12 cellular contexts compared by ENCODE assay signal in genomic region chr17:38725066-38725465, GRCh38. TPM values are rescaled to one million over a fixed set of nuclear protein-coding genes. Genes with fewer than 3 reads are reported as not detected.
DNase-seq lines count a peak whose midpoint lies in the region; ATAC-seq and TF ChIP-seq lines count a peak whose summit lies in the region.
"Had no signal": no experiment of that assay in that cellular context is flagged by ENCODE, and none has a peak within 500 bp of the region (broad histone marks: within the 10 kb centered on the region; RNA-seq: fewer than 3 reads in every experiment).

No MANE protein-coding gene starts in this region.

- H3K27me3 Mint-ChIP-seq in CD4-positive, alpha-beta T cell, result no peaks in the 10 kb centered on the region
- H3K27me3 Mint-ChIP-seq in natural killer cell (ENCODE audit: low read depth in 2 of 2), result no peaks in the 10 kb centered on the region

- H3K27me3 ChIP-seq in CD4-positive, alpha-beta T cell (ENCODE audit: control insufficient read depth, insufficient read depth, low read length), result no peaks in the 10 kb centered on the region
- H3K27me3 ChIP-seq: hepatocyte had no signal

- H3K9me3 Mint-ChIP-seq in CD4-positive, alpha-beta T cell, result no peaks in the 10 kb centered on the region
- H3K9me3 Mint-ChIP-seq in natural killer cell, result no peaks in the 10 kb centered on the region
- H3K9me3 Mint-ChIP-seq: nephron had no signal

- no peak for DNase-seq in CD4-positive, alpha-beta T cell
- DNase-seq in G401 (ENCODE audit: low spot score), result peak; percentile 67
- no peak for DNase-seq in natural killer cell
- DNase-seq in NCI-H128 (lab: John Stamatoyannopoulos, UW; ENCODE audit: unreplicated experiment), result no peak
- no peak for DNase-seq in dedifferentiated amniotic fluid mesenchymal stem cell (ENCODE audit: extremely low spot score)
- DNase-seq: Kasumi-1; stimulated activated CD4-positive, alpha-beta T cell treated with anti-CD3 and anti-CD28 coated beads, Interleukin-2, amount 100 ng/mL, for 48 hours had no signal

- in situ Hi-C loops in G401 (cut with HindIII; ENCODE audit: low sequenced_read_pairs), result no loop called here

- no peak for TF ChIP-seq CTCF in CD4-positive, alpha-beta T cell (IDR thresholded peaks at IDR 0.05)
- TF ChIP-seq CTCF in natural killer cell (IDR thresholded peaks at IDR 0.05), result no peak

- peaks cover 52% of the 10 kb centered on the region for H3K4me1 Mint-ChIP-seq in CD4-positive, alpha-beta T cell (ENCODE audit: low read depth)
- peaks cover 74 to 80% of the 10 kb centered on the region in 2 donors for H3K4me1 Mint-ChIP-seq in natural killer cell

- peaks cover 54% of the 10 kb centered on the region for H3K36me3 Mint-ChIP-seq in CD4-positive, alpha-beta T cell (ENCODE audit: low read depth)
- H3K36me3 Mint-ChIP-seq in natural killer cell, result no peaks in the 10 kb centered on the region

- H3K4me3 Mint-ChIP-seq in CD4-positive, alpha-beta T cell, result no peak overlapping the region
- H3K4me3 Mint-ChIP-seq in natural killer cell, result peak overlapping the region; percentile 81
- H3K4me3 Mint-ChIP-seq: nephron had no signal

- H3K27ac Mint-ChIP-seq in CD4-positive, alpha-beta T cell, result peak overlapping the region; percentile 89
- peak overlapping the region; percentile 98 to 99 for H3K27ac Mint-ChIP-seq in natural killer cell

- ATAC-seq in CD4-positive, alpha-beta T cell (ENCODE audit: poor library complexity), result no peak
- ATAC-seq in natural killer cell (peak in 2 of 3 donors; percentile 6 to 21), HG03565 (IDR thresholded peaks at IDR 0.05; ENCODE audit: unreplicated experiment) (no peak)

- H3K27ac ChIP-seq in CD4-positive, alpha-beta T cell (ENCODE audit: low read depth, low read length), result no peak overlapping the region
- peak overlapping the region; percentile 91 for H3K27ac ChIP-seq in angular gyrus (ENCODE audit: low read depth, low read length)

- CTCF ChIA-PET in CD4-positive, alpha-beta T cell (lab: Charles Lee), result interaction anchor here (1.2 kb wide), 1 partner anchor 48 kb away, joined by 3 read pairs; no protein-coding TSS in a partner anchor

- H3K9me3 ChIP-seq in CD4-positive, alpha-beta T cell (ENCODE audit: control insufficient read depth, low read length), result no peaks in the 10 kb centered on the region
- H3K9me3 ChIP-seq: HAP-1 had no signal

- intact Hi-C loops in CD4-positive, alpha-beta T cell (cut with DNase I, micrococcal nuclease), result no loop called here
- intact Hi-C loops in natural killer cell (cut with micrococcal nuclease), result loop anchor here (5.0 kb wide), 1 partner anchor 427 kb away; the partner anchor contains the start of gene PLXDC1

- POLR2A ChIA-PET in CD4-positive, alpha-beta T cell (lab: Charles Lee), result interaction anchor here (1.1 kb wide), 1 partner anchor 20 kb away, joined by 3 read pairs; no protein-coding TSS in a partner anchor

RNA-seq across cellular contexts. Expression of gene CISD3, which starts 5.1 kb away (rescaled TPM):
- total RNA-seq in CD4-positive, alpha-beta T cell, result 1 to 10 TPM; 4.7 to 5.7 TPM
- total RNA-seq in G401 (2014; rRNA removed; shearing (Covaris generic)), result 7.5 and 7.9 TPM in 2 replicates
- 10 to 100 TPM; 32.6 to 37.4 (median 33.9) TPM for total RNA-seq in natural killer cell

RNA-seq across cellular contexts. Expression of gene MLLT6, which starts 20.0 kb away (rescaled TPM):
- total RNA-seq in CD4-positive, alpha-beta T cell, result 100 to 1,000 TPM; 321 to 324 TPM
- total RNA-seq in G401 (2014; rRNA removed; shearing (Covaris generic)), result 21.8 and 30.6 TPM in 2 replicates
- 100 to 1,000 TPM; 478 to 578 (median 485) TPM for total RNA-seq in natural killer cell

RNA-seq across cellular contexts. Expression of gene PCGF2, which starts 23.1 kb away (rescaled TPM):
- not detected for total RNA-seq in CD4-positive, alpha-beta T cell
- 5.5 and 12.5 TPM in 2 replicates for total RNA-seq in G401 (2014; rRNA removed; shearing (Covaris generic))
- total RNA-seq in natural killer cell, result under 1 TPM in 1 of 3 donors, not detected in 2; 0.12 TPM

RNA-seq across cellular contexts. Expression of gene PSMB3, which starts 27.5 kb away (rescaled TPM):
- 10 to 100 TPM; 46.6 to 55.0 TPM for total RNA-seq in CD4-positive, alpha-beta T cell
- 277 and 414 TPM in 2 replicates for total RNA-seq in G401 (2014; rRNA removed; shearing (Covaris generic))
- 100 to 1,000 TPM; 102 to 129 (median 118) TPM for total RNA-seq in natural killer cell

RNA-seq across cellular contexts. Expression of gene EPOP, which starts 50.3 kb away (rescaled TPM):
- total RNA-seq in CD4-positive, alpha-beta T cell, result under 1 TPM; 0.16 to 0.34 TPM
- total RNA-seq in G401 (2014; rRNA removed; shearing (Covaris generic)), result 46.5 and 50.5 TPM in 2 replicates
- 1 to 10 TPM in 2 of 3 donors, under 1 TPM in 1; 0.66 to 1.9 (median 1.1) TPM for total RNA-seq in natural killer cell

Comparison
In these comparisons a context has a peak if more than half of its experiments do, and no peak if none do; other contexts are left out.
1. ATAC-seq: peak in natural killer cell (2 of 3); none in CD4-positive, alpha-beta T cell (single experiment) and HG03565 (single experiment).
2. RNA of gene MLLT6, which starts 20.0 kb away (total RNA-seq): 478 to 578 TPM in natural killer cell and 321 to 324 TPM in CD4-positive, alpha-beta T cell; 21.8 to 30.6 TPM in G401; every median in the first group is over 10 times any median in the second.